In genomic region chr6:87237804-87238203, GRCh38 we compare ENCODE assay signal across 9 cellular contexts.
DNase-seq lines count a peak whose midpoint lies in the region; ATAC-seq and TF ChIP-seq lines count a peak whose summit lies in the region.
"Had no signal": no experiment of that assay in that cellular context is flagged by ENCODE, and none has a peak within 500 bp of the region (broad histone marks: within the 10 kb centered on the region; RNA-seq: fewer than 3 reads in every experiment).

No MANE protein-coding gene starts in this region.

- H2AFZ ChIP-seq in GM23338 (no peak overlapping the region), smooth muscle cell (ENCODE audit: low read depth) (no peak overlapping the region)

- H3K36me3 ChIP-seq in BJ (ENCODE audit: control insufficient read depth, insufficient read depth, low read length), result peaks cover 4% of the 10 kb centered on the region
- H3K36me3 ChIP-seq in GM23338 (ENCODE audit: insufficient read depth), result peaks cover 7% of the 10 kb centered on the region; the same call in 1 of the 2 replicates
- H3K36me3 ChIP-seq in smooth muscle cell (ENCODE audit: low read depth), result peaks cover 10% of the 10 kb centered on the region

- CTCF ChIA-PET in BJ (lab: Yijun Ruan, JAX), result interaction anchor here (0.9 to 1.4 kb wide), 4 partner anchors 12 to 170 kb away, joined by 3 to 6 read pairs (median 3); no protein-coding TSS in a partner anchor

- H3K27ac ChIP-seq in GM23338 (ENCODE audit: low read depth), result no peak overlapping the region
- H3K27ac ChIP-seq in smooth muscle cell (ENCODE audit: low read depth), result no peak overlapping the region
- H3K27ac ChIP-seq: epithelial cell of prostate had no signal

- 0 out of 2 replicates have a peak, but pooled peaks cover 5% of the 10 kb centered on the region for H4K20me1 ChIP-seq in GM23338 (replicated peaks; ENCODE audit: insufficient read depth)
- H4K20me1 ChIP-seq in smooth muscle cell (ENCODE audit: low read depth), result peaks cover 67% of the 10 kb centered on the region

- ATAC-seq in GM23338, result no peak
- ATAC-seq in HG03469 (IDR thresholded peaks at IDR 0.05; ENCODE audit: unreplicated experiment), result no peak

- H3K4me1 Mint-ChIP-seq in GM23338, result no peaks in the 10 kb centered on the region

- TF ChIP-seq CTCF in BJ (IDR thresholded peaks at IDR 0.05; ENCODE audit: insufficient read depth, low read depth, low read length) (peak; percentile 55), GM23338 (conservative IDR thresholded peaks at IDR 0.05; ENCODE audit: low read depth in 2 of 2) (peak in 1 of 2 experiments; percentile 70; a peak in 3 of 4 replicates), smooth muscle cell (IDR thresholded peaks at IDR 0.05; ENCODE audit: borderline replicate concordance, insufficient read depth, poor library complexity, severe bottlenecking) (peak; percentile 48)

- no peak overlapping the region for H3K4me3 Mint-ChIP-seq in GM23338

- no peaks in the 10 kb centered on the region for H3K9me3 ChIP-seq in smooth muscle cell (replicated peaks; ENCODE audit: low read depth)

- no peak overlapping the region for H3K9ac ChIP-seq in smooth muscle cell (ENCODE audit: low read depth)

- H3K4me1 ChIP-seq in GM23338 (ENCODE audit: insufficient read depth) (no peaks in the 10 kb centered on the region), smooth muscle cell (ENCODE audit: low read depth) (no peaks in the 10 kb centered on the region)

- H3K4me3 ChIP-seq in BJ (ENCODE audit: low read depth, low read length), result no peak overlapping the region
- H3K4me3 ChIP-seq in GM23338, result no peak overlapping the region
- H3K4me3 ChIP-seq in smooth muscle cell, result no peak overlapping the region

- H3K36me3 Mint-ChIP-seq in GM23338 (ENCODE audit: low read depth), result peaks cover 54% of the 10 kb centered on the region

- H3K4me2 ChIP-seq in GM23338 (no peak overlapping the region), smooth muscle cell (no peak overlapping the region)

- peaks cover 5% of the 10 kb centered on the region for H3K27me3 Mint-ChIP-seq in GM23338 (ENCODE audit: insufficient read depth, low read depth, poor library complexity)

- H3K9me3 Mint-ChIP-seq in GM23338, result peaks cover 24% of the 10 kb centered on the region; the same call in 2 of the 3 replicates

- H3K27me3 ChIP-seq in BJ (ENCODE audit: control insufficient read depth, insufficient read depth, low read length) (no peaks in the 10 kb centered on the region), GM23338 (ENCODE audit: insufficient read depth) (no peaks in the 10 kb centered on the region), smooth muscle cell (ENCODE audit: low read depth) (no peaks in the 10 kb centered on the region)

- H3K79me2 ChIP-seq in GM23338 (replicated peaks; ENCODE audit: insufficient read depth) (peaks cover 10% of the 10 kb centered on the region), smooth muscle cell (ENCODE audit: low read depth) (peaks cover 19% of the 10 kb centered on the region)

- POLR2A ChIA-PET in BJ (lab: Charles Lee), result no interaction called here

- H3F3A ChIP-seq in GM23338 (replicated peaks; ENCODE audit: low read depth) (no peaks in the 10 kb centered on the region), smooth muscle cell (ENCODE audit: low read depth) (peaks cover 5% of the 10 kb centered on the region)

- H3K27ac Mint-ChIP-seq in GM23338, result no peak overlapping the region

- peak; percentile 4 for DNase-seq in BJ (ENCODE audit: low read depth)
- DNase-seq in GM23338 (ENCODE audit: low spot score), result peak; percentile 18
- DNase-seq in SIG-M5 (lab: John Stamatoyannopoulos, UW), result peak; percentile 1
- peak; percentile 4 for DNase-seq in fibroblast of the conjunctiva (ENCODE audit: low read depth)
- DNase-seq in smooth muscle cell (lab: John Stamatoyannopoulos, UW; ENCODE audit: unreplicated experiment), result no peak
- no peak for DNase-seq in T-helper 9 cell
- DNase-seq in nucleus accumbens (lab: John Stamatoyannopoulos, UW), result no peak

- no peaks in the 10 kb centered on the region for H3K9me2 ChIP-seq in GM23338 (ENCODE audit: insufficient read depth)

TF ChIP-seq in GM23338, 12 proteins besides CTCF, POLR2A, EP300 and RAD21:
- TF ChIP-seq, protein P1, sequence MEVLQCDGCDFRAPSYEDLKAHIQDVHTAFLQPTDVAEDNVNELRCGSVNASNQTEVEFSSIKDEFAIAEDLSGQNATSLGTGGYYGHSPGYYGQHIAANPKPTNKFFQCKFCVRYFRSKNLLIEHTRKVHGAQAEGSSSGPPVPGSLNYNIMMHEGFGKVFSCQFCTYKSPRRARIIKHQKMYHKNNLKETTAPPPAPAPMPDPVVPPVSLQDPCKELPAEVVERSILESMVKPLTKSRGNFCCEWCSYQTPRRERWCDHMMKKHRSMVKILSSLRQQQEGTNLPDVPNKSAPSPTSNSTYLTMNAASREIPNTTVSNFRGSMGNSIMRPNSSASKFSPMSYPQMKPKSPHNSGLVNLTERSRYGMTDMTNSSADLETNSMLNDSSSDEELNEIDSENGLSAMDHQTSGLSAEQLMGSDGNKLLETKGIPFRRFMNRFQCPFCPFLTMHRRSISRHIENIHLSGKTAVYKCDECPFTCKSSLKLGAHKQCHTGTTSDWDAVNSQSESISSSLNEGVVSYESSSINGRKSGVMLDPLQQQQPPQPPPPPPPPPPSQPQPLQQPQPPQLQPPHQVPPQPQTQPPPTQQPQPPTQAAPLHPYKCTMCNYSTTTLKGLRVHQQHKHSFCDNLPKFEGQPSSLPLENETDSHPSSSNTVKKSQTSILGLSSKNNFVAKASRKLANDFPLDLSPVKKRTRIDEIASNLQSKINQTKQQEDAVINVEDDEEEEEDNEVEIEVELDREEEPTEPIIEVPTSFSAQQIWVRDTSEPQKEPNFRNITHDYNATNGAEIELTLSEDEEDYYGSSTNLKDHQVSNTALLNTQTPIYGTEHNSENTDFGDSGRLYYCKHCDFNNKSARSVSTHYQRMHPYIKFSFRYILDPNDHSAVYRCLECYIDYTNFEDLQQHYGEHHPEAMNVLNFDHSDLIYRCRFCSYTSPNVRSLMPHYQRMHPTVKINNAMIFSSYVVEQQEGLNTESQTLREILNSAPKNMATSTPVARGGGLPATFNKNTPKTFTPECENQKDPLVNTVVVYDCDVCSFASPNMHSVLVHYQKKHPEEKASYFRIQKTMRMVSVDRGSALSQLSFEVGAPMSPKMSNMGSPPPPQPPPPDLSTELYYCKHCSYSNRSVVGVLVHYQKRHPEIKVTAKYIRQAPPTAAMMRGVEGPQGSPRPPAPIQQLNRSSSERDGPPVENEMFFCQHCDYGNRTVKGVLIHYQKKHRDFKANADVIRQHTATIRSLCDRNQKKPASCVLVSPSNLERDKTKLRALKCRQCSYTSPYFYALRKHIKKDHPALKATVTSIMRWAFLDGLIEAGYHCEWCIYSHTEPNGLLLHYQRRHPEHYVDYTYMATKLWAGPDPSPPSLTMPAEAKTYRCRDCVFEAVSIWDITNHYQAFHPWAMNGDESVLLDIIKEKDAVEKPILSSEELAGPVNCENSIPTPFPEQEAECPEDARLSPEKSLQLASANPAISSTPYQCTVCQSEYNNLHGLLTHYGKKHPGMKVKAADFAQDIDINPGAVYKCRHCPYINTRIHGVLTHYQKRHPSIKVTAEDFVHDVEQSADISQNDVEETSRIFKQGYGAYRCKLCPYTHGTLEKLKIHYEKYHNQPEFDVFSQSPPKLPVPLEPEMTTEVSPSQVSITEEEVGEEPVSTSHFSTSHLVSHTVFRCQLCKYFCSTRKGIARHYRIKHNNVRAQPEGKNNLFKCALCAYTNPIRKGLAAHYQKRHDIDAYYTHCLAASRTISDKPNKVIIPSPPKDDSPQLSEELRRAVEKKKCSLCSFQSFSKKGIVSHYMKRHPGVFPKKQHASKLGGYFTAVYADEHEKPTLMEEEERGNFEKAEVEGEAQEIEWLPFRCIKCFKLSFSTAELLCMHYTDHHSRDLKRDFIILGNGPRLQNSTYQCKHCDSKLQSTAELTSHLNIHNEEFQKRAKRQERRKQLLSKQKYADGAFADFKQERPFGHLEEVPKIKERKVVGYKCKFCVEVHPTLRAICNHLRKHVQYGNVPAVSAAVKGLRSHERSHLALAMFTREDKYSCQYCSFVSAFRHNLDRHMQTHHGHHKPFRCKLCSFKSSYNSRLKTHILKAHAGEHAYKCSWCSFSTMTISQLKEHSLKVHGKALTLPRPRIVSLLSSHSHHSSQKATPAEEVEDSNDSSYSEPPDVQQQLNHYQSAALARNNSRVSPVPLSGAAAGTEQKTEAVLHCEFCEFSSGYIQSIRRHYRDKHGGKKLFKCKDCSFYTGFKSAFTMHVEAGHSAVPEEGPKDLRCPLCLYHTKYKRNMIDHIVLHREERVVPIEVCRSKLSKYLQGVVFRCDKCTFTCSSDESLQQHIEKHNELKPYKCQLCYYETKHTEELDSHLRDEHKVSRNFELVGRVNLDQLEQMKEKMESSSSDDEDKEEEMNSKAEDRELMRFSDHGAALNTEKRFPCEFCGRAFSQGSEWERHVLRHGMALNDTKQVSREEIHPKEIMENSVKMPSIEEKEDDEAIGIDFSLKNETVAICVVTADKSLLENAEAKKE (CRISPR knock-in tag; IDR thresholded peaks at IDR 0.05), result no peak
- TF ChIP-seq EZH2 (IDR thresholded peaks at IDR 0.05; ENCODE audit: low read depth, unreplicated experiment), result no peak
- TF ChIP-seq EZH2phosphoT487 (IDR thresholded peaks at IDR 0.05; ENCODE audit: unreplicated experiment), result no peak
- no peak for TF ChIP-seq ZNF331 (CRISPR knock-in tag; IDR thresholded peaks at IDR 0.05; ENCODE audit: low read depth)

Comparison
In these comparisons a context has a peak if more than half of its experiments do, and no peak if none do; other contexts are left out.
1. DNase-seq: peak in BJ (single experiment), GM23338 (single experiment), SIG-M5 (single experiment) and fibroblast of the conjunctiva (single experiment); none in smooth muscle cell (single experiment), T-helper 9 cell (single experiment) and nucleus accumbens (0 of 56).